In genomic region chr7:208128-208673, GRCh38 we compare ENCODE assay signal across 27 cellular contexts. TPM values are rescaled to one million over a fixed set of nuclear protein-coding genes. Genes with fewer than 3 reads are reported as not detected.
"Had no signal": no experiment of that assay in that cellular context is flagged by ENCODE, and none has a peak within 500 bp of the region (broad histone marks: within the 10 kb centered on the region; RNA-seq: fewer than 3 reads in every experiment).

No MANE protein-coding gene starts in this region.

- H3K27me3 ChIP-seq: cardiac muscle cell, right lobe of liver, stomach, suprapubic skin, tibial nerve, vagina had no signal

- H3K36me3 ChIP-seq: cardiac muscle cell had no signal

- H3K4me3 Mint-ChIP-seq: activated CD4-positive, alpha-beta memory T cell treated with anti-CD3 and anti-CD28 coated beads, Interleukin-2, amount 10 ng/mL, durations not matched to agents 7 days and 5 days; activated naive CD4-positive, alpha-beta T cell treated with anti-CD3 and anti-CD28 coated beads for 36 hours; activated naive CD8-positive, alpha-beta T cell treated with anti-CD3 and anti-CD28 coated beads, Interleukin-2, amount 10 ng/mL, durations not matched to agents 7 days and 5 days; activated T-cell treated with anti-CD3 and anti-CD28 coated beads, Interleukin-2, amount 50 U/mL, for 72 hours; dendritic cell treated with granulocyte-macrophage colony-stimulating factor and Interleukin-4, amounts not matched to agents 40 ng/mL and 50 ng/mL, for 4 days; mesothelial cell of epicardium; natural killer cell; stimulated activated effector memory CD8-positive, alpha-beta T cell treated with anti-CD3 and anti-CD28 coated beads, Interleukin-12 subunit alpha, Interleukin-12 subunit beta, amount 100 ng/mL, for 72 hours had no signal

- H3K4me3 ChIP-seq: cardiac muscle cell, lung, right lobe of liver, skin epidermis, stomach, suprapubic skin, tibial nerve, vagina had no signal

- H3K4me1 ChIP-seq: right lobe of liver, suprapubic skin, tibial nerve, vagina had no signal

- H3K9me3 ChIP-seq: right lobe of liver, stomach, suprapubic skin, tibial nerve, vagina had no signal

- ATAC-seq: activated T-cell treated with anti-CD3 and anti-CD28 coated beads, Interleukin-2, amount 50 U/mL, for 72 hours; left lobe of liver; natural killer cell; stimulated activated effector memory CD8-positive, alpha-beta T cell treated with anti-CD3 and anti-CD28 coated beads, Interleukin-12 subunit alpha, Interleukin-12 subunit beta, amount 100 ng/mL, for 72 hours had no signal

- H3K36me3 Mint-ChIP-seq: natural killer cell; stimulated activated effector memory CD8-positive, alpha-beta T cell treated with anti-CD3 and anti-CD28 coated beads, Interleukin-12 subunit alpha, Interleukin-12 subunit beta, amount 100 ng/mL, for 72 hours had no signal

- H3K27me3 Mint-ChIP-seq: activated CD4-positive, alpha-beta memory T cell treated with anti-CD3 and anti-CD28 coated beads, Interleukin-2, amount 10 ng/mL, durations not matched to agents 7 days and 5 days; activated naive CD8-positive, alpha-beta T cell treated with anti-CD3 and anti-CD28 coated beads, Interleukin-2, amount 10 ng/mL, durations not matched to agents 7 days and 5 days; dendritic cell treated with granulocyte-macrophage colony-stimulating factor and Interleukin-4, amounts not matched to agents 40 ng/mL and 50 ng/mL, for 4 days had no signal

- DNase-seq: activated CD4-positive, alpha-beta memory T cell treated with anti-CD3 and anti-CD28 coated beads, Interleukin-2, amount 10 ng/mL, durations not matched to agents 7 days and 5 days; activated CD4-positive, alpha-beta T cell treated with anti-CD3 and anti-CD28 coated beads for 4 hours; activated effector memory CD4-positive, alpha-beta T cell treated with Interleukin-2 at 50 U/mL for 16 hours; activated naive CD4-positive, alpha-beta T cell treated with anti-CD3 and anti-CD28 coated beads for 36 hours; activated naive CD8-positive, alpha-beta T cell treated with anti-CD3 and anti-CD28 coated beads, Interleukin-2, amount 10 ng/mL, durations not matched to agents 7 days and 5 days; activated T-cell treated with anti-CD3 and anti-CD28 coated beads, Interleukin-2, amount 50 U/mL, for 72 hours; amniotic stem cell; effector CD4-positive, alpha-beta T cell; erythroblast; foreskin fibroblast; natural killer cell; nucleus accumbens; right lobe of liver; stimulated activated CD4-positive, alpha-beta T cell treated with anti-CD3 and anti-CD28 coated beads, Interleukin-2, amount 100 ng/mL, for 24 hours; stomach; T-helper 9 cell had no signal

- H3K27ac Mint-ChIP-seq: activated CD4-positive, alpha-beta memory T cell treated with anti-CD3 and anti-CD28 coated beads, Interleukin-2, amount 10 ng/mL, durations not matched to agents 7 days and 5 days; activated naive CD4-positive, alpha-beta T cell treated with anti-CD3 and anti-CD28 coated beads for 36 hours; activated naive CD8-positive, alpha-beta T cell treated with anti-CD3 and anti-CD28 coated beads, Interleukin-2, amount 10 ng/mL, durations not matched to agents 7 days and 5 days; activated T-cell treated with anti-CD3 and anti-CD28 coated beads, Interleukin-2, amount 50 U/mL, for 72 hours; dendritic cell treated with granulocyte-macrophage colony-stimulating factor and Interleukin-4, amounts not matched to agents 40 ng/mL and 50 ng/mL, for 4 days; mesothelial cell of epicardium; natural killer cell; stimulated activated effector memory CD8-positive, alpha-beta T cell treated with anti-CD3 and anti-CD28 coated beads, Interleukin-12 subunit alpha, Interleukin-12 subunit beta, amount 100 ng/mL, for 72 hours had no signal

- H3K4me1 Mint-ChIP-seq: activated CD4-positive, alpha-beta memory T cell treated with anti-CD3 and anti-CD28 coated beads, Interleukin-2, amount 10 ng/mL, durations not matched to agents 7 days and 5 days; activated naive CD8-positive, alpha-beta T cell treated with anti-CD3 and anti-CD28 coated beads, Interleukin-2, amount 10 ng/mL, durations not matched to agents 7 days and 5 days; mesothelial cell of epicardium; natural killer cell; stimulated activated effector memory CD8-positive, alpha-beta T cell treated with anti-CD3 and anti-CD28 coated beads, Interleukin-12 subunit alpha, Interleukin-12 subunit beta, amount 100 ng/mL, for 72 hours had no signal

- H3K27ac ChIP-seq: cardiac muscle cell, right lobe of liver, skin epidermis, stomach, suprapubic skin, tibial nerve, vagina had no signal

- H3K9me3 Mint-ChIP-seq: activated naive CD4-positive, alpha-beta T cell treated with anti-CD3 and anti-CD28 coated beads for 36 hours; dendritic cell treated with granulocyte-macrophage colony-stimulating factor and Interleukin-4, amounts not matched to agents 40 ng/mL and 50 ng/mL, for 4 days; mesothelial cell of epicardium; natural killer cell; stimulated activated effector memory CD8-positive, alpha-beta T cell treated with anti-CD3 and anti-CD28 coated beads, Interleukin-12 subunit alpha, Interleukin-12 subunit beta, amount 100 ng/mL, for 72 hours had no signal

RNA-seq across cellular contexts. Expression of gene FAM20C, which starts 15.8 kb away (rescaled TPM):
- total RNA-seq: T-helper 1 cell treated with Interleukin-12 subunit alpha and Interleukin-12 subunit beta and Interleukin-4 antibody, amounts not matched to agents 30 ng/mL and 1 ng/mL, for 36 hours had no signal
